2 cellular contexts compared by ENCODE assay signal in the genomic region with DNA sequence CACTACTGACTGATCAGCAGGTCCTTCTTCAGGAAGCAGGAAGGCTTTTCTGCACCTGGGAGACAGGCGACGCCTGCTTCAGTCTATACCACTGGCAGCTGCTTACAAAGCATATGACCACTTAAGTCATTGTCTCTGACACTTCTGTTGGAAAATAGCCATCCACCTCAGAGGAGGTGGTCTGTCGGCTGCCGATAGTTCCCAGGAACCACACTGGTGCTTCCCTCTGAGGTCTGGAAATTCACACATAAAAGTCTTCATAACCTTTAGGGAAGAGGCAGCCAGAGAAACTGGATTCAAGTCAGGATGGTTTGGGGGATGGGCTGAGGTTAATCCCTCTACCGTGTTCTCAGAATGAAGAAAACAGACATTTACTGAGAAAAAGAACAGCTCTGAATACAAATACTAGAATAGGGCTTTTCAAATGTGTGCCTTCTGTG.
TF ChIP-seq lines count a peak whose summit lies in the region.

No MANE protein-coding gene starts in this region.

TF ChIP-seq in HEK293, 187 proteins besides CTCF, POLR2A, EP300 and RAD21:
- TF ChIP-seq, protein P1, sequence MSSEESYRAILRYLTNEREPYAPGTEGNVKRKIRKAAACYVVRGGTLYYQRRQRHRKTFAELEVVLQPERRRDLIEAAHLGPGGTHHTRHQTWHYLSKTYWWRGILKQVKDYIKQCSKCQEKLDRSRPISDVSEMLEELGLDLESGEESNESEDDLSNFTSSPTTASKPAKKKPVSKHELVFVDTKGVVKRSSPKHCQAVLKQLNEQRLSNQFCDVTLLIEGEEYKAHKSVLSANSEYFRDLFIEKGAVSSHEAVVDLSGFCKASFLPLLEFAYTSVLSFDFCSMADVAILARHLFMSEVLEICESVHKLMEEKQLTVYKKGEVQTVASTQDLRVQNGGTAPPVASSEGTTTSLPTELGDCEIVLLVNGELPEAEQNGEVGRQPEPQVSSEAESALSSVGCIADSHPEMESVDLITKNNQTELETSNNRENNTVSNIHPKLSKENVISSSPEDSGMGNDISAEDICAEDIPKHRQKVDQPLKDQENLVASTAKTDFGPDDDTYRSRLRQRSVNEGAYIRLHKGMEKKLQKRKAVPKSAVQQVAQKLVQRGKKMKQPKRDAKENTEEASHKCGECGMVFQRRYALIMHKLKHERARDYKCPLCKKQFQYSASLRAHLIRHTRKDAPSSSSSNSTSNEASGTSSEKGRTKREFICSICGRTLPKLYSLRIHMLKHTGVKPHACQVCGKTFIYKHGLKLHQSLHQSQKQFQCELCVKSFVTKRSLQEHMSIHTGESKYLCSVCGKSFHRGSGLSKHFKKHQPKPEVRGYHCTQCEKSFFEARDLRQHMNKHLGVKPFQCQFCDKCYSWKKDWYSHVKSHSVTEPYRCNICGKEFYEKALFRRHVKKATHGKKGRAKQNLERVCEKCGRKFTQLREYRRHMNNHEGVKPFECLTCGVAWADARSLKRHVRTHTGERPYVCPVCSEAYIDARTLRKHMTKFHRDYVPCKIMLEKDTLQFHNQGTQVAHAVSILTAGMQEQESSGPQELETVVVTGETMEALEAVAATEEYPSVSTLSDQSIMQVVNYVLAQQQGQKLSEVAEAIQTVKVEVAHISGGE (tag by site-specific recombination; conservative IDR thresholded peaks at IDR 0.05; ENCODE audit: low read depth), result no peak
- TF ChIP-seq OSR2 (tag by site-specific recombination; IDR thresholded peaks at IDR 0.05) (peak; percentile 40; the same call in 1 of the 2 replicates), ZFP37 (tag by site-specific recombination; IDR thresholded peaks at IDR 0.05) (peak; percentile 65; the same call in 1 of the 2 replicates), REPIN1 (tag by site-specific recombination; IDR thresholded peaks at IDR 0.05; ENCODE audit: low read depth) (no peak), ZNF335 (tag by site-specific recombination; conservative IDR thresholded peaks at IDR 0.05) (peak; percentile 48), ZNF677 (tag by site-specific recombination; IDR thresholded peaks at IDR 0.05) (peak; percentile 78)
- TF ChIP-seq, protein P2, sequence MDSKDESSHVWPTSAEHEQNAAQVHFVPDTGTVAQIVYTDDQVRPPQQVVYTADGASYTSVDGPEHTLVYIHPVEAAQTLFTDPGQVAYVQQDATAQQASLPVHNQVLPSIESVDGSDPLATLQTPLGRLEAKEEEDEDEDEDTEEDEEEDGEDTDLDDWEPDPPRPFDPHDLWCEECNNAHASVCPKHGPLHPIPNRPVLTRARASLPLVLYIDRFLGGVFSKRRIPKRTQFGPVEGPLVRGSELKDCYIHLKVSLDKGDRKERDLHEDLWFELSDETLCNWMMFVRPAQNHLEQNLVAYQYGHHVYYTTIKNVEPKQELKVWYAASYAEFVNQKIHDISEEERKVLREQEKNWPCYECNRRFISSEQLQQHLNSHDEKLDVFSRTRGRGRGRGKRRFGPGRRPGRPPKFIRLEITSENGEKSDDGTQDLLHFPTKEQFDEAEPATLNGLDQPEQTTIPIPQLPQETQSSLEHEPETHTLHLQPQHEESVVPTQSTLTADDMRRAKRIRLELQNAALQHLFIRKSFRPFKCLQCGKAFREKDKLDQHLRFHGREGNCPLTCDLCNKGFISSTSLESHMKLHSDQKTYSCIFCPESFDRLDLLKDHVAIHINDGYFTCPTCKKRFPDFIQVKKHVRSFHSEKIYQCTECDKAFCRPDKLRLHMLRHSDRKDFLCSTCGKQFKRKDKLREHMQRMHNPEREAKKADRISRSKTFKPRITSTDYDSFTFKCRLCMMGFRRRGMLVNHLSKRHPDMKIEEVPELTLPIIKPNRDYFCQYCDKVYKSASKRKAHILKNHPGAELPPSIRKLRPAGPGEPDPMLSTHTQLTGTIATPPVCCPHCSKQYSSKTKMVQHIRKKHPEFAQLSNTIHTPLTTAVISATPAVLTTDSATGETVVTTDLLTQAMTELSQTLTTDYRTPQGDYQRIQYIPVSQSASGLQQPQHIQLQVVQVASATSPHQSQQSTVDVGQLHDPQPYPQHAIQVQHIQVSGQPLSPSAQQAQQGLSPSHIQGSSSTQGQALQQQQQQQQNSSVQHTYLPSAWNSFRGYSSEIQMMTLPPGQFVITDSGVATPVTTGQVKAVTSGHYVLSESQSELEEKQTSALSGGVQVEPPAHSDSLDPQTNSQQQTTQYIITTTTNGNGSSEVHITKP (tag by site-specific recombination; IDR thresholded peaks at IDR 0.05), result peak; percentile 13; the same call in 1 of the 2 replicates

TF ChIP-seq in H1, 55 proteins besides CTCF, POLR2A, EP300 and RAD21 (continued from another document):
- TF ChIP-seq MAFK (IDR thresholded peaks at IDR 0.05; ENCODE audit: low read depth, low read length) (no peak), TAF1 (IDR thresholded peaks at IDR 0.05; ENCODE audit: low read depth, low read length) (no peak), BCL11A (IDR thresholded peaks at IDR 0.05; ENCODE audit: low read depth in 2 of 2, low read length in 2 of 2) (no peak), FOSL1 (IDR thresholded peaks at IDR 0.05; ENCODE audit: insufficient read depth, low read depth, low read length) (no peak), SIX5 (IDR thresholded peaks at IDR 0.05; ENCODE audit: low read depth, low read length) (no peak), HDAC2 (IDR thresholded peaks at IDR 0.05; ENCODE audit: borderline replicate concordance in 1 of 2, low read depth in 2 of 2, low read length in 2 of 2) (no peak), SIN3A (conservative IDR thresholded peaks at IDR 0.05 in 1 of 2, IDR thresholded peaks at IDR 0.05 in 1 of 2; ENCODE audit: low read depth in 1 of 2, low read length in 2 of 2) (no peak), POLR2AphosphoS5 (IDR thresholded peaks at IDR 0.05; ENCODE audit: low read depth, low read length) (no peak), NANOG (IDR thresholded peaks at IDR 0.05; ENCODE audit: insufficient read depth, low read depth, low read length, poor library complexity, severe bottlenecking) (no peak), CREB1 (IDR thresholded peaks at IDR 0.05) (no peak), GTF2F1 (IDR thresholded peaks at IDR 0.05; ENCODE audit: borderline replicate concordance, low read depth, low read length) (no peak), CHD1 (IDR thresholded peaks at IDR 0.05; ENCODE audit: low read depth, low read length) (no peak)
TF ChIP-seq in H1: peak in this region for 0.
